Comparison of ENCODE assay signal across 13 cellular contexts in genomic region chr5:143426437-143426991, GRCh38. TPM values are rescaled to one million over a fixed set of nuclear protein-coding genes. Genes with fewer than 3 reads are reported as not detected.
DNase-seq lines count a peak whose midpoint lies in the region; ATAC-seq and TF ChIP-seq lines count a peak whose summit lies in the region.
"Had no signal": no experiment of that assay in that cellular context is flagged by ENCODE, and none has a peak within 500 bp of the region (broad histone marks: within the 10 kb centered on the region; RNA-seq: fewer than 3 reads in every experiment).

No MANE protein-coding gene starts in this region.

- H3K27me3 ChIP-seq in GM23248 (replicated peaks; ENCODE audit: insufficient read depth) = no peaks in the 10 kb centered on the region

- H3K36me3 ChIP-seq in GM23248 (ENCODE audit: low read depth) = no peaks in the 10 kb centered on the region

- WGBS in GM23248 (ENCODE audit: low coverage in 1 of 2, low lambda C conversion rate in 2 of 2, missing lambda C conversion rate in 2 of 2), 2 experiments = 80 to 81% methylated on average over 9 of the region's 9 CpGs

- H3K79me2 ChIP-seq in GM23248 (ENCODE audit: insufficient read depth) = no peaks in the 10 kb centered on the region

- peak overlapping the region; percentile 72 for H3K27ac Mint-ChIP-seq in activated T-cell treated with anti-CD3 and anti-CD28 coated beads, Interleukin-2, amount 50 U/mL, for 24 hours
- peak overlapping the region; percentile 27 for H3K27ac Mint-ChIP-seq in stimulated activated naive CD8-positive, alpha-beta T cell treated with anti-CD3 and anti-CD28 coated beads, Interleukin-15, Interleukin-2, amounts not matched to agents 100 ng/mL and 50 ng/mL, for 24 hours

- peak; percentile 79 for ATAC-seq in HG03432 (IDR thresholded peaks at IDR 0.05; ENCODE audit: unreplicated experiment)
- ATAC-seq: right cardiac atrium had no signal

- no peaks in the 10 kb centered on the region for H3K4me1 ChIP-seq in GM23248 (ENCODE audit: insufficient read depth)

- H3K9ac ChIP-seq in GM23248 = no peak overlapping the region

- no peaks in the 10 kb centered on the region for H3K9me2 ChIP-seq in GM23248 (ENCODE audit: insufficient read depth)

- H3K27me3 Mint-ChIP-seq in activated T-cell treated with anti-CD3 and anti-CD28 coated beads, Interleukin-2, amount 50 U/mL, for 24 hours = no peaks in the 10 kb centered on the region
- no peaks in the 10 kb centered on the region for H3K27me3 Mint-ChIP-seq in stimulated activated naive CD8-positive, alpha-beta T cell treated with anti-CD3 and anti-CD28 coated beads, Interleukin-15, Interleukin-2, amounts not matched to agents 100 ng/mL and 50 ng/mL, for 24 hours

- H3K9me3 Mint-ChIP-seq in activated T-cell treated with anti-CD3 and anti-CD28 coated beads, Interleukin-2, amount 50 U/mL, for 24 hours = peaks cover 5% of the 10 kb centered on the region
- H3K9me3 Mint-ChIP-seq in stimulated activated naive CD8-positive, alpha-beta T cell treated with anti-CD3 and anti-CD28 coated beads, Interleukin-15, Interleukin-2, amounts not matched to agents 100 ng/mL and 50 ng/mL, for 24 hours = peaks cover 8% of the 10 kb centered on the region

- H3K9me3 ChIP-seq in GM23248 (ENCODE audit: low read depth) = no peaks in the 10 kb centered on the region

- H3K4me3 Mint-ChIP-seq in activated T-cell treated with anti-CD3 and anti-CD28 coated beads, Interleukin-2, amount 50 U/mL, for 24 hours = peak overlapping the region; percentile 5
- peak overlapping the region; percentile 3 for H3K4me3 Mint-ChIP-seq in stimulated activated naive CD8-positive, alpha-beta T cell treated with anti-CD3 and anti-CD28 coated beads, Interleukin-15, Interleukin-2, amounts not matched to agents 100 ng/mL and 50 ng/mL, for 24 hours

- H3K4me2 ChIP-seq in GM23248 (ENCODE audit: unreplicated experiment) = no peak overlapping the region

- H3K4me1 Mint-ChIP-seq in activated T-cell treated with anti-CD3 and anti-CD28 coated beads, Interleukin-2, amount 50 U/mL, for 24 hours (ENCODE audit: low read depth) = peaks cover 52% of the 10 kb centered on the region
- peaks cover 51% of the 10 kb centered on the region for H3K4me1 Mint-ChIP-seq in stimulated activated naive CD8-positive, alpha-beta T cell treated with anti-CD3 and anti-CD28 coated beads, Interleukin-15, Interleukin-2, amounts not matched to agents 100 ng/mL and 50 ng/mL, for 24 hours (ENCODE audit: low read depth)

- in situ Hi-C loops in GM23248 (cut with MboI) = no loop called here

- no peak for DNase-seq in activated T-cell treated with anti-CD3 and anti-CD28 coated beads, Interleukin-2, amount 50 U/mL, for 24 hours
- no peak for DNase-seq in activated T-cell treated with anti-CD3 and anti-CD28 coated beads, Interleukin-2, amount 50 U/mL, for 1 hour
- DNase-seq in GM23248 (no peak), NCI-H146 (lab: John Stamatoyannopoulos, UW) (no peak), GM03348 (ENCODE audit: low spot score) (no peak), GM20000 (ENCODE audit: low spot score) (no peak)
- DNase-seq: DND-41; NCI-H1694; NK-92 treated with Interleukin-12 subunit alpha and Interleukin-12 subunit beta, amount 100 ng/mL, for 24 hours; right cardiac atrium had no signal

- H3K27ac ChIP-seq in GM23248 = no peak overlapping the region
- H3K27ac ChIP-seq: epithelial cell of prostate had no signal

- TF ChIP-seq CTCF in GM20000 (IDR thresholded peaks at IDR 0.05; ENCODE audit: extremely low read depth, missing control alignments) = no peak

- H3K4me3 ChIP-seq in GM23248 = no peak overlapping the region

- peaks cover 5% of the 10 kb centered on the region for H3K36me3 Mint-ChIP-seq in activated T-cell treated with anti-CD3 and anti-CD28 coated beads, Interleukin-2, amount 50 U/mL, for 24 hours (ENCODE audit: low read depth)
- peaks cover 10% of the 10 kb centered on the region for H3K36me3 Mint-ChIP-seq in stimulated activated naive CD8-positive, alpha-beta T cell treated with anti-CD3 and anti-CD28 coated beads, Interleukin-15, Interleukin-2, amounts not matched to agents 100 ng/mL and 50 ng/mL, for 24 hours (ENCODE audit: low read depth)

- no peaks in the 10 kb centered on the region for H4K20me1 ChIP-seq in GM23248 (ENCODE audit: insufficient read depth)

- H3F3A ChIP-seq in GM23248 (ENCODE audit: insufficient read depth) = no peaks in the 10 kb centered on the region

- 0 out of 2 replicates have a peak overlapping the region, but pooled peaks have one; percentile 9 for H2AFZ ChIP-seq in GM23248

RNA-seq across cellular contexts. Expression of gene NR3C1, which starts 23.0 kb away (rescaled TPM):
- total RNA-seq in GM23248 (2014; rRNA removed; shearing (Covaris generic)) = 121 and 125 TPM in 2 replicates
- 100 and 103 TPM in 2 replicates for polyA plus RNA-seq in GM23248 (2016; fragmentation: Nextera tagmentation; extraction: Ambion mirVana)
